12 cellular contexts compared by ENCODE assay signal in the genomic region with DNA sequence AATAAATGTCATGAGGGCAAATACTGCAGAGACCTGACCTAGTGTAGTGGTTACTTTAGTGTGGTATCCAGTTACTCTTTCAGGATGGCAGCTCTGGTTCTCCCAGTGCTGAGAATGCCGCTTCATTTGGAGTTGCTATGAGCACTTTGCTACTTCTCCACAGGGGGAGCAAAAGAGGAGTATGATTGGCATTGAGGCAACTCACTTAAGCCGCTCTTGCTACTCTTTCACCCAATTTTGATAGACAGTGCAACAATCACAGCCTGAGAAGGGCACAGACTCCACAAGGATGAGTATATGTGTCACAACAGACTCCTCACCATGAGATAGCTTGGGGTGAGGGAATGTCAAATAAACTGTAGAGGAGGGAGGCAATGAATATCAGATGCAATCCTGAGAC.
DNase-seq lines count a peak whose midpoint lies in the region; ATAC-seq and TF ChIP-seq lines count a peak whose summit lies in the region.
"Had no signal": no experiment of that assay in that cellular context is flagged by ENCODE, and none has a peak within 500 bp of the region (broad histone marks: within the 10 kb centered on the region; RNA-seq: fewer than 3 reads in every experiment).

No MANE protein-coding gene starts in this region.

- DNase-seq in GM06990 (ENCODE audit: extremely low read depth, insufficient read length) (no peak), HuH-7 (ENCODE audit: low spot score) (peak; percentile 21), SK-N-DZ (ENCODE audit: low spot score) (peak; percentile 1), left kidney (ENCODE audit: low read depth, low spot score) (peak; percentile 75), body of pancreas (no peak), NCI-H345 (lab: John Stamatoyannopoulos, UW) (no peak), NCI-H1092 (lab: John Stamatoyannopoulos, UW) (no peak)
- DNase-seq: activated naive CD8-positive, alpha-beta T cell treated with anti-CD3 and anti-CD28 coated beads, Interleukin-2, amount 10 ng/mL, durations not matched to agents 7 days and 5 days; COR-L47; foreskin fibroblast; NCI-H1436 had no signal

- no peak overlapping the region for H3K27ac ChIP-seq in body of pancreas

- no peaks in the 10 kb centered on the region for H3K36me3 ChIP-seq in GM06990 (ENCODE audit: control insufficient read depth, insufficient read depth, low read length)
- no peaks in the 10 kb centered on the region for H3K36me3 ChIP-seq in body of pancreas (replicated peaks in 1 of 2; ENCODE audit: insufficient read depth in 1 of 2, low read depth in 2 of 2)

- ATAC-seq in body of pancreas (no peak), GM18868 (IDR thresholded peaks at IDR 0.05; ENCODE audit: unreplicated experiment) (no peak)

- TF ChIP-seq POLR2A in body of pancreas (IDR thresholded peaks at IDR 0.05), result no peak

- TF ChIP-seq CTCF in GM06990 (IDR thresholded peaks at IDR 0.05; ENCODE audit: insufficient read depth, low read length, poor library complexity, severe bottlenecking), result peak; percentile 29
- no peak for TF ChIP-seq CTCF in body of pancreas (IDR thresholded peaks at IDR 0.05)

- intact Hi-C loops in body of pancreas (cut with DNase I), result no loop called here

- no peak overlapping the region for H3K4me3 ChIP-seq in GM06990 (replicated peaks; ENCODE audit: low read depth, low read length)
- H3K4me3 ChIP-seq in body of pancreas, result no peak overlapping the region

- whole genome bisulfite sequencing in body of pancreas, 2 donors, result 44 to 45% methylated on average over 2 of the region's 2 CpGs

- H3K9me3 ChIP-seq in body of pancreas, result no peaks in the 10 kb centered on the region

- H3K27me3 ChIP-seq in GM06990 (replicated peaks; ENCODE audit: control insufficient read depth, insufficient read depth, low read length) (no peaks in the 10 kb centered on the region; the same call in 1 of the 2 replicates), body of pancreas (no peaks in the 10 kb centered on the region)

- H3K4me1 ChIP-seq in body of pancreas, result no peaks in the 10 kb centered on the region

Comparison
In these comparisons a context has a peak if more than half of its experiments do, and no peak if none do; other contexts are left out.
1. DNase-seq: peak in HuH-7 (single experiment), SK-N-DZ (single experiment) and left kidney (single experiment); none in GM06990 (single experiment), body of pancreas (0 of 4), NCI-H345 (single experiment) and NCI-H1092 (single experiment).